ENCODE assay signal across 8 cellular contexts in the genomic region with DNA sequence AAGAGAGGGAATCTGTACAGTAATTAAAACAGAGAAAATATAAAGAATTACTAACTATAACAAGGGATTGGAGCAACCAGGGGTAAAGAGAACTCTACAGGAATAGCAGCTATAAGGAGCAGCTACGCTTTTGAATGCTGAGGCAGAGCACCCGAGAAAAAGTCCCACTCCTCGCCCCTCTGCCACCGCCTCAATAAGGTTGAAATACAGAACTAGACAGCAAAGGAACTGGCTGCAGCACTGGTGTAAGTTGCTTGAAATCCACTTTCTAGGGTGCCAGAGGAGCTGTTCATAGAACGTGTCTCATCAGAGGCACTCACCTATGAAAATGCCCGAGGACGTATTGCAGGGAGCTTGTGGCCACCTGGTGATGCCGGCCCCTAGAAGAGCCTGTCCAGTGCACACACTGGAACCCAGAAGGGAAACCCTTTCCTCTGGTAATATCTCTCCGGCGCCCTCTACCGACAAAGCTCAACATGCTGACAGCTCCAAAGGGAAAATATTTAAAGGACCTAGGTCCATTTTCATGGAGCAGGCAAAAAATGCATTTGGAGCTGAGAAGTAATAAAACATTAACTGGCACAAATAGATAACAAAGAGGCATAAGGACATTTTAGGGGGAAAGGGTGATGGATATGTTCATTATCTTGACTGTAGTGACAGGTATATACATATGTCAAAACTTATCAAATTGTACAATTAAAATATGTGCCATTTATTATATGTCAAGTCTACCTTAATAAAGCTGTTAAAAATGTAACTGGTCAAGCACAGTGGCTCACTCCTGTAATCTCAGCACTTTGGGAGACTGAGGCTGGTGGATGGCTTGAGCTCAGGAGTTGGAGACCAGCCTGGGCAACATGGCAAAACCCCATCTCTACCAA.
A peak's percentile ranks its signal among the peaks of the same experiment; 100 is the strongest.
DNase-seq lines count a peak whose midpoint lies in the region; ATAC-seq and TF ChIP-seq lines count a peak whose summit lies in the region.

No MANE protein-coding gene starts in this region.

- H3K4me3 Mint-ChIP-seq in WTC11, result no peak overlapping the region

- H3K27ac Mint-ChIP-seq in WTC11, result no peak overlapping the region

- peak; percentile 76 for TF ChIP-seq CTCF in WTC11 (IDR thresholded peaks at IDR 0.05)

- ATAC-seq in WTC11, result peak; percentile 96

- H3K9me3 Mint-ChIP-seq in WTC11, result no peaks in the 10 kb centered on the region

- peaks cover 4% of the 10 kb centered on the region; the same call in 1 of the 2 replicates for H3K4me1 Mint-ChIP-seq in WTC11

- POLR2A ChIA-PET in WTC11 (lab: Charles Lee), result interaction anchor here (1.2 kb wide), 1 partner anchor 16 kb away, joined by 3 read pairs; no protein-coding TSS in a partner anchor

- CTCF ChIA-PET in WTC11 (lab: Charles Lee), result interaction anchor here (0.6 to 2.3 kb wide), 51 partner anchors 10 to 849 kb away, joined by 3 to 47 read pairs (median 4); partner anchors contain the start of genes HDAC2 and HS3ST5

- peak; percentile 65 for DNase-seq in activated CD8-positive, alpha-beta memory T cell treated with anti-CD3 and anti-CD28 coated beads, Interleukin-2, amount 50 U/mL, for 48 hours
- no peak for DNase-seq in activated CD8-positive, alpha-beta memory T cell treated with anti-CD3 and anti-CD28 coated beads for 24 hours
- DNase-seq in HCEC 1CT (peak; percentile 58), NCI-H146 treated with DMSO at 0.1 percent for 48 hours (lab: John Stamatoyannopoulos, UW; ENCODE audit: unreplicated experiment) (peak; percentile 34), WTC11 (ENCODE audit: low spot score) (peak; percentile 89), fibroblast of peridontal ligament (ENCODE audit: extremely low read depth) (peak; percentile 76), nucleus accumbens (lab: John Stamatoyannopoulos, UW) (peak in 51 of 56 donors; percentile 17 to 89 (median 59)), GOT3 (lab: John Stamatoyannopoulos, UW) (no peak)

- H3K36me3 Mint-ChIP-seq in WTC11, result no peaks in the 10 kb centered on the region

- no peaks in the 10 kb centered on the region for H3K27me3 Mint-ChIP-seq in WTC11 (ENCODE audit: low read depth)

TF ChIP-seq in WTC11, 78 proteins besides CTCF, POLR2A, EP300 and RAD21:
- TF ChIP-seq ZNF671 (CRISPR knock-in tag; IDR thresholded peaks at IDR 0.05) (no peak), JUN (CRISPR knock-in tag; IDR thresholded peaks at IDR 0.05) (no peak), JAZF1 (CRISPR knock-in tag; IDR thresholded peaks at IDR 0.05) (no peak), SP1 (CRISPR knock-in tag; conservative IDR thresholded peaks at IDR 0.05) (0 out of 2 replicates have a peak, but pooled peaks have one; percentile 41), ZNF121 (CRISPR knock-in tag; IDR thresholded peaks at IDR 0.05) (no peak), IRF1 (CRISPR knock-in tag; IDR thresholded peaks at IDR 0.05) (no peak)

Comparison
In these comparisons a context has a peak if more than half of its experiments do, and no peak if none do; other contexts are left out.
1. DNase-seq: peak in activated CD8-positive, alpha-beta memory T cell treated with anti-CD3 and anti-CD28 coated beads, Interleukin-2, amount 50 U/mL, for 48 hours (single experiment), HCEC 1CT (single experiment), NCI-H146 treated with DMSO at 0.1 percent for 48 hours (single experiment), WTC11 (single experiment), fibroblast of peridontal ligament (single experiment) and nucleus accumbens (51 of 56); none in activated CD8-positive, alpha-beta memory T cell treated with anti-CD3 and anti-CD28 coated beads for 24 hours (single experiment) and GOT3 (single experiment).